ENCODE assay signal across 9 cellular contexts in the genomic region with DNA sequence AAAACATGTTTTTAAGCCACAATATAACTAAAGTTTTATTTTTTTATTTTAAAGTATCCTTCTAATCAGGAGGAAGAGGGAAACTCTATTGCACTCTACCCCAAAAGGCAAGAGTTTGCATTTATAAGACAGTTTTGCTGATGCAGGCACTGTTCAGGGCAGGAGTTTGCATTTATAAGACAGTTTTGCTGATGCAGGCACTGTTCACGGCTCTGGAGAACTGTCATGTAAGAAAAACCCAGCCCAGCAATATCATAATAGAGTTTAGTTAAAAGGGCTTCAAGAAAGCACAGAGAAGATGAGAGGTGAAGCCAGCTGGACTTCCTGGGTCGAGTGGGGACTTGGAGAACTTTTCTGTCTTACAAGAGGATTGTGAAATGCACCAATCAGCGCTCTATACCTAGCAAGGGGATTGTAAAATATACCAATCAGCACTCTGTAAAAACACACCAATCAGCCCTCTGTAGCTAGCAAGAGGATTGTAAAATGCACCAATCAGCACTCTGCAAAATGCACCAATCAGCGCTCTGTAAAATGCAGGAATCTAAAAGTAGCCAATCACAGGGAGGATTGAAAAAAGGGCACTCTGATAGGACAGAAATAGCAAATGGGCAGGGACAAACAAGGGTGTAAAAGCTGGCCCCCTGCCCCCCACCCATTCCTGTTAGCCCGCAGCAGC. TPM values are rescaled to one million over a fixed set of nuclear protein-coding genes. Genes with fewer than 3 reads are reported as not detected.
DNase-seq lines count a peak whose midpoint lies in the region; ATAC-seq and TF ChIP-seq lines count a peak whose summit lies in the region.
"Had no signal": no experiment of that assay in that cellular context is flagged by ENCODE, and none has a peak within 500 bp of the region (broad histone marks: within the 10 kb centered on the region; RNA-seq: fewer than 3 reads in every experiment).

No MANE protein-coding gene starts in this region.

- no peak overlapping the region for H3K4me2 ChIP-seq in HCT116 (ENCODE audit: low read length)

- no peaks in the 10 kb centered on the region for H3K27me3 ChIP-seq in CD4-positive, CD25-positive, alpha-beta regulatory T cell (ENCODE audit: control insufficient read depth, insufficient read depth, low read length)
- H3K27me3 ChIP-seq in HCT116 (ENCODE audit: insufficient read depth, low read length), result no peaks in the 10 kb centered on the region

- no peaks in the 10 kb centered on the region for H3K9me2 ChIP-seq in HCT116 (ENCODE audit: insufficient read depth)

- H3K4me3 Mint-ChIP-seq in CD4-positive, CD25-positive, alpha-beta regulatory T cell, result peak overlapping the region; percentile 17 to 92 (median 76)
- H3K4me3 Mint-ChIP-seq in activated B cell treated with CpG ODN at 0.5 μM for 24 hours (peak overlapping the region; percentile 94), memory B cell (no peak overlapping the region)

- no peak for TF ChIP-seq RAD21 in HCT116 (IDR thresholded peaks at IDR 0.05; ENCODE audit: low read depth)

- peaks cover 35% of the 10 kb centered on the region for H3K79me2 ChIP-seq in HCT116 (ENCODE audit: insufficient read depth, low read length)

- no peak overlapping the region for H2AFZ ChIP-seq in HCT116 (ENCODE audit: low read depth, low read length, poor library complexity, severe bottlenecking)

- POLR2A ChIA-PET in HCT116 (lab: Charles Lee), result no interaction called here
- POLR2A ChIA-PET in activated B cell treated with CpG ODN at 0.5 μM for 24 hours (lab: Charles Lee), result interaction anchor here (0.7 to 5.7 kb wide), 4 partner anchors 9 to 452 kb away, joined by 3 to 83 read pairs (median 4); no protein-coding TSS in a partner anchor

- CTCF ChIA-PET in HCT116 (lab: Charles Lee) (interaction anchor here (4.2 kb wide), 1 partner anchor 77 kb away, joined by 23 read pairs; no protein-coding TSS in a partner anchor), activated B cell treated with CpG ODN at 0.5 μM for 24 hours (lab: Charles Lee) (interaction anchor here (1.2 kb wide), 2 partner anchors 9 to 156 kb away, joined by 3 to 6 read pairs; no protein-coding TSS in a partner anchor)

- intact Hi-C loops in HCT116 (cut with micrococcal nuclease) (no loop called here), activated B cell treated with CpG ODN at 0.5 μM for 24 hours (cut with micrococcal nuclease) (loop anchor here (5.0 to 10.0 kb wide), 2 partner anchors 458 to 789 kb away; partner anchors contain the start of genes ATP5MC1 and KPNB1), Right ventricle myocardium superior (cut with DNase I) (no loop called here)

- peaks cover 1% of the 10 kb centered on the region; the same call in 1 of the 2 replicates for H4K20me1 ChIP-seq in HCT116 (ENCODE audit: insufficient read depth)

- BruUV-seq in HCT116 (replicated peaks; lab: Mats Ljungman, UMichigan), result no TSS peak

- no peaks in the 10 kb centered on the region for H3K36me3 Mint-ChIP-seq in CD4-positive, CD25-positive, alpha-beta regulatory T cell
- peaks cover 8% of the 10 kb centered on the region for H3K36me3 Mint-ChIP-seq in activated B cell treated with CpG ODN at 0.5 μM for 24 hours (ENCODE audit: low read depth)
- H3K36me3 Mint-ChIP-seq in memory B cell, result peaks cover 2% of the 10 kb centered on the region

- H3K27ac Mint-ChIP-seq in CD4-positive, CD25-positive, alpha-beta regulatory T cell, result no peak overlapping the region
- H3K27ac Mint-ChIP-seq in activated B cell treated with CpG ODN at 0.5 μM for 24 hours (peak overlapping the region; percentile 92), memory B cell (peak overlapping the region; percentile 82)

- peaks cover 23% of the 10 kb centered on the region for H3K4me1 ChIP-seq in CD4-positive, CD25-positive, alpha-beta regulatory T cell (ENCODE audit: control insufficient read depth, insufficient read depth, low read length, poor library complexity, severe bottlenecking)
- H3K4me1 ChIP-seq in HCT116 (ENCODE audit: control insufficient read depth in 1 of 2, insufficient read depth in 2 of 2, low read length in 2 of 2), result peaks cover 9 to 25% of the 10 kb centered on the region in 2 experiments

- TF ChIP-seq CTCF in HCT116 (IDR thresholded peaks at IDR 0.05 in 2 of 3, conservative IDR thresholded peaks at IDR 0.05 in 1 of 3; ENCODE audit: borderline replicate concordance in 1 of 3, insufficient read depth in 1 of 3, low read depth in 2 of 3, low read length in 2 of 3), result no peak
- TF ChIP-seq CTCF in activated B cell treated with CpG ODN at 0.5 μM for 24 hours (IDR thresholded peaks at IDR 0.05), result no peak

- peak in 1 of 3 donors; percentile 65 for DNase-seq in CD4-positive, CD25-positive, alpha-beta regulatory T cell
- no peak for DNase-seq in HCT116 (ENCODE audit: low read depth, low spot score)
- no peak for DNase-seq in activated B cell treated with CpG ODN at 0.5 μM for 24 hours
- DNase-seq in memory B cell (ENCODE audit: low spot score in 2 of 2), result no peak
- DNase-seq in Right ventricle myocardium superior, result no peak
- DNase-seq in superior temporal gyrus (ENCODE audit: extremely low spot score), result no peak
- no peak for DNase-seq in mesenteric fat pad (ENCODE audit: low spot score)
- DNase-seq: NCI-H2081 had no signal

- no peak for ATAC-seq in CD4-positive, CD25-positive, alpha-beta regulatory T cell (ENCODE audit: low read depth in 2 of 2)
- ATAC-seq in HCT116 (no peak), activated B cell treated with CpG ODN at 0.5 μM for 24 hours (ENCODE audit: low read depth) (no peak), memory B cell (ENCODE audit: low read depth) (no peak), Right ventricle myocardium superior (ENCODE audit: poor library complexity) (no peak), HG03342 (IDR thresholded peaks at IDR 0.05; ENCODE audit: unreplicated experiment) (no peak)

- TF ChIP-seq POLR2A in HCT116 (IDR thresholded peaks at IDR 0.05; ENCODE audit: borderline replicate concordance, extremely low read depth, insufficient read depth, insufficient read length), result no peak

- H3K27ac ChIP-seq in CD4-positive, CD25-positive, alpha-beta regulatory T cell (ENCODE audit: insufficient read depth, low read length, poor library complexity, severe bottlenecking), result no peak overlapping the region
- H3K27ac ChIP-seq in HCT116 (ENCODE audit: low read depth, low read length), result no peak overlapping the region

- H3K9me3 ChIP-seq in CD4-positive, CD25-positive, alpha-beta regulatory T cell (ENCODE audit: control insufficient read depth in 2 of 2, low read length in 2 of 2), result no peaks in the 10 kb centered on the region
- H3K9me3 ChIP-seq in HCT116 (ENCODE audit: control insufficient read depth in 1 of 2, insufficient read depth in 1 of 2, low read depth in 1 of 2, low read length in 2 of 2), result peaks cover 0 to 4% of the 10 kb centered on the region in 2 experiments; a peak in 1 of 4 replicates

- no peaks in the 10 kb centered on the region for H3K9me3 Mint-ChIP-seq in CD4-positive, CD25-positive, alpha-beta regulatory T cell
- peaks cover 4% of the 10 kb centered on the region for H3K9me3 Mint-ChIP-seq in activated B cell treated with CpG ODN at 0.5 μM for 24 hours
- H3K9me3 Mint-ChIP-seq in memory B cell, result no peaks in the 10 kb centered on the region

- no peak overlapping the region for H3K9ac ChIP-seq in HCT116 (ENCODE audit: low read length)

- RAD21 ChIA-PET in HCT116 (lab: Charles Lee; ENCODE audit: low non-redundant PET in 1 of 2, low total read pairs in 2 of 2, uncharacterized antibody in 2 of 2, unreplicated experiment in 2 of 2), result no interaction called here

- no peaks in the 10 kb centered on the region for H3K36me3 ChIP-seq in CD4-positive, CD25-positive, alpha-beta regulatory T cell (ENCODE audit: control insufficient read depth, insufficient read depth, low read length)
- H3K36me3 ChIP-seq in HCT116 (ENCODE audit: control insufficient read depth in 1 of 2, insufficient read depth in 2 of 2, low read length in 2 of 2), result peaks cover 0 to 4% of the 10 kb centered on the region in 2 experiments; a peak in 1 of 4 replicates

- peaks cover 12% of the 10 kb centered on the region for H3K27me3 Mint-ChIP-seq in CD4-positive, CD25-positive, alpha-beta regulatory T cell
- H3K27me3 Mint-ChIP-seq in activated B cell treated with CpG ODN at 0.5 μM for 24 hours (no peaks in the 10 kb centered on the region), memory B cell (no peaks in the 10 kb centered on the region)

- peaks cover 7 to 65% (median 30%) of the 10 kb centered on the region in 4 donors for H3K4me1 Mint-ChIP-seq in CD4-positive, CD25-positive, alpha-beta regulatory T cell
- peaks cover 54% of the 10 kb centered on the region for H3K4me1 Mint-ChIP-seq in activated B cell treated with CpG ODN at 0.5 μM for 24 hours
- peaks cover 15% of the 10 kb centered on the region for H3K4me1 Mint-ChIP-seq in memory B cell

- H3K4me3 ChIP-seq in CD4-positive, CD25-positive, alpha-beta regulatory T cell (ENCODE audit: low read depth, low read length), result no peak overlapping the region
- no peak overlapping the region for H3K4me3 ChIP-seq in HCT116 (replicated peaks in 1 of 2; ENCODE audit: low read depth in 1 of 2, low read length in 2 of 2)

TF ChIP-seq in HCT116, 20 proteins besides CTCF, POLR2A, EP300 and RAD21:
- TF ChIP-seq SP1 (IDR thresholded peaks at IDR 0.05; ENCODE audit: low read depth) (peak; percentile 45; the same call in 1 of the 2 replicates), JUND (IDR thresholded peaks at IDR 0.05) (no peak)

RNA-seq across cellular contexts. Expression of gene CBX1, which starts 1.6 kb away (rescaled TPM):
- total RNA-seq in CD4-positive, CD25-positive, alpha-beta regulatory T cell, result 19.0 TPM
- 10 to 100 TPM; 13.9 to 22.7 (median 15.5) TPM for polyA plus RNA-seq in CD4-positive, CD25-positive, alpha-beta regulatory T cell
- total RNA-seq in HCT116 (2021; ENCODE audit: unreplicated experiment), result 136 TPM
- 47.8 and 66.8 TPM in 2 replicates for polyA plus RNA-seq in HCT116 (2012)
- 46.0 and 49.5 TPM in 2 replicates for total RNA-seq in activated B cell treated with CpG ODN at 0.5 μM for 24 hours
- total RNA-seq in Right ventricle myocardium superior, result 31.7 TPM
- 34.0 TPM for total RNA-seq in mesenteric fat pad

RNA-seq across cellular contexts. Expression of gene SNX11, which starts 4.7 kb away (rescaled TPM):
- 15.8 TPM for total RNA-seq in CD4-positive, CD25-positive, alpha-beta regulatory T cell
- polyA plus RNA-seq in CD4-positive, CD25-positive, alpha-beta regulatory T cell, result 10 to 100 TPM; 15.1 to 22.8 (median 21.7) TPM
- total RNA-seq in HCT116 (2021; ENCODE audit: unreplicated experiment), result 26.8 TPM
- polyA plus RNA-seq in HCT116 (2012), result 15.4 and 20.6 TPM in 2 replicates
- total RNA-seq in activated B cell treated with CpG ODN at 0.5 μM for 24 hours, result 129 and 145 TPM in 2 replicates
- total RNA-seq in Right ventricle myocardium superior, result 11.8 TPM
- total RNA-seq in mesenteric fat pad, result 20.7 TPM

RNA-seq across cellular contexts. Expression of gene NFE2L1, which starts 54.7 kb away (rescaled TPM):
- 41.0 TPM for total RNA-seq in CD4-positive, CD25-positive, alpha-beta regulatory T cell
- polyA plus RNA-seq in CD4-positive, CD25-positive, alpha-beta regulatory T cell, result 1 to 10 TPM; 6.7 to 9.9 (median 7.3) TPM
- total RNA-seq in HCT116 (2021; ENCODE audit: unreplicated experiment), result 135 TPM
- polyA plus RNA-seq in HCT116 (2012), result 157 and 172 TPM in 2 replicates
- total RNA-seq in activated B cell treated with CpG ODN at 0.5 μM for 24 hours, result 127 and 141 TPM in 2 replicates
- total RNA-seq in Right ventricle myocardium superior, result 911 TPM
- total RNA-seq in mesenteric fat pad, result 171 TPM

Comparison
In these comparisons a context has a peak if more than half of its experiments do, and no peak if none do; other contexts are left out.
1. H3K27ac Mint-ChIP-seq: peak in activated B cell treated with CpG ODN at 0.5 μM for 24 hours (single experiment) and memory B cell (single experiment); none in CD4-positive, CD25-positive, alpha-beta regulatory T cell (0 of 3).